ENCODE assay signal across 26 cellular contexts in genomic region chr7:121793716-121794115, GRCh38.
"Had no signal": no experiment of that assay in that cellular context is flagged by ENCODE, and none has a peak within 500 bp of the region (broad histone marks: within the 10 kb centered on the region; RNA-seq: fewer than 3 reads in every experiment).

No MANE protein-coding gene starts in this region.

- H3K36me3 ChIP-seq: colonic mucosa, esophagus muscularis mucosa, gastrocnemius medialis, neutrophil, pancreas, stomach, suprapubic skin, tibial nerve had no signal

- FAIRE-seq: endothelial cell of umbilical vein, pancreas, small intestine, urothelium cell line had no signal

- H3K4me3 ChIP-seq: colonic mucosa, dorsolateral prefrontal cortex, esophagus muscularis mucosa, gastrocnemius medialis, pancreas, stomach, suprapubic skin, tibial nerve had no signal

- ATAC-seq: activated CD8-positive, alpha-beta memory T cell treated with anti-CD3 and anti-CD28 coated beads, Interleukin-2, amount 10 ng/mL, durations not matched to agents 7 days and 5 days; activated CD8-positive, alpha-beta T cell treated with anti-CD3 and anti-CD28 coated beads for 36 hours; effector memory CD8-positive, alpha-beta T cell; gastrocnemius medialis; natural killer cell treated with Interleukin-12 subunit alpha and Interleukin-12 subunit beta and Interleukin-15 and Interleukin-18, amount 100 ng/mL, for 72 hours; pancreas; sciatic nerve; stimulated activated memory B cell treated with anti-CD40 and anti-IgM and Interleukin-4, amounts not matched to agents 10 μg/mL and 1 μg/mL and 100 μg/mL, for 72 hours had no signal

- H3K4me1 ChIP-seq: colonic mucosa, esophagus muscularis mucosa, gastrocnemius medialis, pancreas, stomach had no signal

- H3K27ac ChIP-seq: colonic mucosa, dorsolateral prefrontal cortex, esophagus muscularis mucosa, gastrocnemius medialis, neutrophil, pancreas, stomach, suprapubic skin, tibial nerve, VCaP had no signal

- H3K9me3 ChIP-seq: colonic mucosa, esophagus muscularis mucosa, gastrocnemius medialis, neutrophil, pancreas, stomach, suprapubic skin, tibial nerve had no signal

- DNase-seq: activated CD4-positive, alpha-beta T cell treated with anti-CD3 and anti-CD28 coated beads, Interleukin-2, amount 10 ng/mL, durations not matched to agents 7 days and 5 days; activated CD4-positive, CD25-positive, alpha-beta regulatory T cell treated with anti-CD3 and anti-CD28 coated beads, Interleukin-2, amount 50 U/mL, for 72 hours; activated CD8-positive, alpha-beta memory T cell treated with anti-CD3 and anti-CD28 coated beads, Interleukin-2, amount 10 ng/mL, durations not matched to agents 7 days and 5 days; activated CD8-positive, alpha-beta T cell treated with anti-CD3 and anti-CD28 coated beads for 36 hours; activated effector memory CD4-positive, alpha-beta T cell treated with anti-CD3 and anti-CD28 coated beads, Interleukin-2, amount 50 U/mL, for 16 hours; activated naive CD4-positive, alpha-beta T cell treated with anti-CD3 and anti-CD28 coated beads, Interleukin-2, amount 10 ng/mL, durations not matched to agents 7 days and 5 days; activated T-cell treated with anti-CD3 and anti-CD28 coated beads for 4 hours; amygdala; colonic mucosa; dorsolateral prefrontal cortex; effector memory CD8-positive, alpha-beta T cell; gastrocnemius medialis; hippocampal formation; pancreas; small intestine; stomach had no signal

- H3K27me3 ChIP-seq: colonic mucosa, esophagus muscularis mucosa, gastrocnemius medialis, neutrophil, pancreas, stomach, suprapubic skin, tibial nerve had no signal
